ENCODE assay signal across 10 cellular contexts in the genomic region with DNA sequence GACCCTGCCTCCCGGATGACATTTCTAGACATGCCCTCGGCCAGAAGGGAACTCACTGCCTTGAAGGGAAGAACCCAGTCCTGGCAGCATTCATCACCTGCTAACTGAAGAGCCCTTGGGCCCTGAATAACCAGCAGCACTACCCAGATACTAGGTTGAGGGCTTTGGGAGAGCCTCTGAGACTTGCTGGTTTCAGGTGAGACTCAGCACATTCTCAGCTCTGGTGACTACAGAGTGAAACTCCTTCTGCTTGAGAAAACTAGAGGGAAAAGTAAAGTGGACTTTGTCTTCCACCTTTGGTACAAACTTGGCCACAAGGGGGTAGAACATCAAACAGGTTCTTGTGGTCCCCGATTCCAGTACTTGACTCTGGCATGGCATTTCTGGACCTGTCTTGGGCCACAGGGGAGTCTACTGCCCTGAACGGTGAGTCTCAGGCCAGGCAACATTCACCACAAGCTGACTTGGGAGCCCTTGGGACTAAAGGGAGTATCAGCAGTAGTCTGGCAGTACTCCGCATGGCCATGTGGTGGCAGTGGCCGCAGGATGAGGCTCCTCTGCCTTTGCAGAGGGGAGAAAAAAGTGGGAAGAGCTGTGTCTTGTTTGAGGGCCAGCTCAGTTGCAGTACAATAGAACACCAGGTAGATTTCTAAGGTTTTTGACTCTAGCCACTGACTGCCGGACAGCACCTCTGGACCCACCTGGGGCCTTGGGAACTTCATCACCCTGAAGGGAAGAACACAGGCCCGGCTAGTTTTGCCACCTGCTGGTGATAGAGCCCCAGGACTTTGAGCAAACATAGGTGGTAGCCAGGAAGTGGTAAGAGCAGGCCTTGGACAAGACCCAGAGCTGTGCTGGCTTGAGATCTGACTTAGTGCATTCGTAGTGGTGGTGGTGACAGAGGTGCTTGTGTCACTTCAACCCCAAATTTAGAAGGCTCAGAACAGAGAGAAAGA.
A peak's percentile ranks its signal among the peaks of the same experiment; 100 is the strongest.
DNase-seq lines count a peak whose midpoint lies in the region; ATAC-seq and TF ChIP-seq lines count a peak whose summit lies in the region.
"Had no signal": no experiment of that assay in that cellular context is flagged by ENCODE, and none has a peak within 500 bp of the region (broad histone marks: within the 10 kb centered on the region; RNA-seq: fewer than 3 reads in every experiment).

No MANE protein-coding gene starts in this region.

- H3K27me3 Mint-ChIP-seq in CD4-positive, alpha-beta T cell, result no peaks in the 10 kb centered on the region
- H3K27me3 Mint-ChIP-seq: activated naive CD8-positive, alpha-beta T cell had no signal

- no peaks in the 10 kb centered on the region for H3K9me3 ChIP-seq in CD4-positive, alpha-beta T cell (ENCODE audit: control insufficient read depth, low read length)
- H3K9me3 ChIP-seq: sigmoid colon had no signal

- H3K36me3 Mint-ChIP-seq in CD4-positive, alpha-beta T cell (ENCODE audit: low read depth), result no peaks in the 10 kb centered on the region
- H3K36me3 Mint-ChIP-seq: activated naive CD8-positive, alpha-beta T cell had no signal

- peak; percentile 19; the same call in 1 of the 2 replicates for TF ChIP-seq CTCF in VCaP (conservative IDR thresholded peaks at IDR 0.05)
- TF ChIP-seq CTCF in CD4-positive, alpha-beta T cell (IDR thresholded peaks at IDR 0.05), result no peak
- no peak for TF ChIP-seq CTCF in omental fat pad (IDR thresholded peaks at IDR 0.05)

- H3K27ac Mint-ChIP-seq in CD4-positive, alpha-beta T cell, result no peak overlapping the region
- H3K27ac Mint-ChIP-seq: activated naive CD8-positive, alpha-beta T cell had no signal

- no peaks in the 10 kb centered on the region for H3K4me1 Mint-ChIP-seq in CD4-positive, alpha-beta T cell (ENCODE audit: low read depth)

- H3K4me3 Mint-ChIP-seq in CD4-positive, alpha-beta T cell, result no peak overlapping the region
- H3K4me3 Mint-ChIP-seq: activated naive CD8-positive, alpha-beta T cell had no signal

- no peaks in the 10 kb centered on the region for H3K27me3 ChIP-seq in CD4-positive, alpha-beta T cell (ENCODE audit: control insufficient read depth, insufficient read depth, low read length)
- H3K27me3 ChIP-seq: sigmoid colon had no signal

- POLR2A ChIA-PET in CD4-positive, alpha-beta T cell (lab: Charles Lee), result no interaction called here

- intact Hi-C loops in CD4-positive, alpha-beta T cell (cut with DNase I, micrococcal nuclease), result no loop called here

- H3K9me3 Mint-ChIP-seq in CD4-positive, alpha-beta T cell, result no peaks in the 10 kb centered on the region

- no peak for ATAC-seq in CD4-positive, alpha-beta T cell (ENCODE audit: poor library complexity)
- ATAC-seq in GM21390 (IDR thresholded peaks at IDR 0.05; ENCODE audit: unreplicated experiment) (no peak), omental fat pad (ENCODE audit: low FRiP score) (no peak)

- CTCF ChIA-PET in CD4-positive, alpha-beta T cell (lab: Charles Lee), result no interaction called here

- no peak overlapping the region for H3K27ac ChIP-seq in VCaP
- no peak overlapping the region for H3K27ac ChIP-seq in CD4-positive, alpha-beta T cell (ENCODE audit: low read depth, low read length)
- H3K27ac ChIP-seq: sigmoid colon had no signal

- DNase-seq in EL, result peak; percentile 34
- peak; percentile 14 for DNase-seq in HS-27A (ENCODE audit: low read depth)
- DNase-seq in kidney tubule cell (ENCODE audit: low spot score), result peak; percentile 26
- no peak for DNase-seq in CD4-positive, alpha-beta T cell
- DNase-seq in activated CD4-positive, alpha-beta T cell treated with anti-CD3 and anti-CD28 coated beads, Interleukin-2, amount 50 U/mL, for 1 hour, result no peak
- no peak for DNase-seq in omental fat pad (ENCODE audit: low spot score)
- DNase-seq: sigmoid colon had no signal

Comparison
In these comparisons a context has a peak if more than half of its experiments do, and no peak if none do; other contexts are left out.
1. DNase-seq: peak in EL (single experiment), HS-27A (single experiment) and kidney tubule cell (single experiment); none in CD4-positive, alpha-beta T cell (0 of 10), activated CD4-positive, alpha-beta T cell treated with anti-CD3 and anti-CD28 coated beads, Interleukin-2, amount 50 U/mL, for 1 hour (single experiment) and omental fat pad (single experiment).